16 cellular contexts compared by ENCODE assay signal in the genomic region with DNA sequence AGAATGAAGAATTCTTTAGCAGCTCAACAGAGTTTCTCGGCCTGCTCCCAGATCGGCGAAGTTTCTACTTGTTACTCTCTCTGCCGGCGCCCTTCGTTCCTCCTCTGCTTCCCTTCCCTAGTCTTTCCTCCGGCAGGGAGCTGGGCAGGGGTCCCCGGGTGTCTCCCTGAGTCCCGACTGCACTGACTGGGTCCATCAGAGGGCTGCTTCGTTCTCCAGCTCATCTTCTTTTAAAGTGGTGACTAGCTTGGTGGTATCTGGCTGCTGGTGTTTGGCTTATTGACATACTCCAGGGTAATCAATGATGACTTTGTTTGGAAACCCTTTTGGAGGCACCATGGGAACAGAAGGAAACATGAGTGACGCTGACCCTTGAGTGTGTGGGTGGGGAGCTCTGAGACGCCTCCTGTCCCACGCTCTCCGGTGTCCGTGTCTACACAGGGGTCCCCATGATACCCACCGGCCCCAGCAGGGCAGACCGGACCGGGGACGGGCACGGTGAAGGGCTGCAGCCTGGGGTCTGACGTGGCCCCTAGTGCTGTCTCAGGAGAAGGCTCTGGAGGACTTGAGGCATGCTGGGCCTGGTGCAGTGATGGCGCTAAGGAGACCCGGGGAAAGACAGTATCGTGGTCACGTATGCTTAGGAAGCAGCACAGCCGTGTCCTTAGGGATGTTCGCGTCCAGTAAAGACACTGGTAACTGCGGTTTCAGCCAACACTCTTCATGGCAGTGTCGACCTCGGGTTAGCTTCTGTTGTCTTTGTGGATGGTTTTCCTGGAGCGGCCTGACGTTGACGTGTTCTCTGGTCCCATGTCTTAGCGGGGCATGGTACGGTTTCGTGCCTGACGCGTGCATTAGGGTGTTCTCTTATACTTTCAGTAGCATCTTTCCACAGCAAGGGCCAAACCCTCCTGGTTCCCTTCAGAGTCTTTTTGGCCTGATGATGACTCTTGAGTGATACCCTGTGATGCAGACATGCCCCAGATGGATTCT. TPM values are rescaled to one million over a fixed set of nuclear protein-coding genes. Genes with fewer than 3 reads are reported as not detected.
DNase-seq lines count a peak whose midpoint lies in the region; ATAC-seq and TF ChIP-seq lines count a peak whose summit lies in the region.
"Had no signal": no experiment of that assay in that cellular context is flagged by ENCODE, and none has a peak within 500 bp of the region (broad histone marks: within the 10 kb centered on the region; RNA-seq: fewer than 3 reads in every experiment).

No MANE protein-coding gene starts in this region.

- no peak overlapping the region for H2BK20ac ChIP-seq in IMR-90 (ENCODE audit: low read depth, low read length)

- H3K4me3 ChIP-seq in SK-N-SH (ENCODE audit: low read depth in 2 of 2, low read length in 1 of 2): no peak overlapping the region
- H3K4me3 ChIP-seq in IMR-90 (ENCODE audit: insufficient read depth, low read depth, low read length): no peak overlapping the region
- H3K4me3 ChIP-seq in mammary epithelial cell (replicated peaks in 1 of 3; ENCODE audit: insufficient read depth in 1 of 3, low read depth in 2 of 3, low read length in 3 of 3): no peak overlapping the region
- peak overlapping the region in 1 of 2 donors; percentile 66 for H3K4me3 ChIP-seq in neuronal stem cell (ENCODE audit: low read length in 2 of 2)
- H3K4me3 ChIP-seq: heart left ventricle, thyroid gland had no signal

- H4K8ac ChIP-seq in IMR-90 (ENCODE audit: low read depth in 2 of 2, low read length in 2 of 2) (no peak overlapping the region), neuronal stem cell (ENCODE audit: low read depth, low read length) (no peak overlapping the region)

- H3K9ac ChIP-seq in SK-N-SH (no peak overlapping the region), IMR-90 (ENCODE audit: low read depth, low read length) (no peak overlapping the region), mammary epithelial cell (ENCODE audit: insufficient read depth, low read length) (no peak overlapping the region), neuronal stem cell (ENCODE audit: low read depth, low read length, poor library complexity) (no peak overlapping the region)

- DNase-seq in SK-N-SH (peak; percentile 35), IMR-90 (no peak), mammary epithelial cell (no peak), neuronal stem cell (ENCODE audit: low spot score) (no peak), NCI-H526 (lab: John Stamatoyannopoulos, UW) (no peak), T-helper 2 cell (no peak)
- DNase-seq in activated CD8-positive, alpha-beta memory T cell treated with anti-CD3 and anti-CD28 coated beads, Interleukin-2, amount 50 U/mL, for 4 hours: no peak
- DNase-seq: activated CD4-positive, alpha-beta T cell treated with anti-CD3 and anti-CD28 coated beads, Interleukin-2, amount 50 U/mL, for 48 hours; amniotic stem cell; mesenchymal stem cell; thyroid gland had no signal

- dilution Hi-C loops in IMR-90 (cut with HindIII; ENCODE audit: low sequenced_read_pairs, unreplicated experiment) (no loop called here), mammary epithelial cell (cut with HindIII; ENCODE audit: low sequenced_read_pairs) (no loop called here)

- TF ChIP-seq RAD21 in SK-N-SH (IDR thresholded peaks at IDR 0.05; ENCODE audit: low read length): no peak
- no peak for TF ChIP-seq RAD21 in IMR-90 (IDR thresholded peaks at IDR 0.05; ENCODE audit: low read length)

- H3K36me3 ChIP-seq in SK-N-SH (replicated peaks in 1 of 2; ENCODE audit: control insufficient read depth in 1 of 2, insufficient read depth in 2 of 2, low read length in 1 of 2) (peaks cover 30 to 91% of the 10 kb centered on the region in 2 experiments), IMR-90 (ENCODE audit: control insufficient read depth, insufficient read depth, low read length) (peaks cover 88% of the 10 kb centered on the region), mammary epithelial cell (ENCODE audit: insufficient read depth, low read length) (peaks cover 34% of the 10 kb centered on the region), neuronal stem cell (replicated peaks in 1 of 2; ENCODE audit: control insufficient read depth in 2 of 2, insufficient read depth in 2 of 2, low read length in 2 of 2) (peaks cover 65 to 99% of the 10 kb centered on the region in 2 donors)

- H2AK9ac ChIP-seq in IMR-90 (replicated peaks; ENCODE audit: low read depth, low read length, poor library complexity): no peak overlapping the region

- H3K18ac ChIP-seq in IMR-90 (ENCODE audit: low read depth, low read length) (no peak overlapping the region), neuronal stem cell (ENCODE audit: low read length) (no peak overlapping the region)

- ATAC-seq in SK-N-SH treated with all-trans-retinoic acid at 6 μM for 48 hours: no peak
- ATAC-seq in IMR-90 (ENCODE audit: low read depth): no peak
- ATAC-seq: heart left ventricle; natural killer cell treated with Interleukin-12 subunit alpha and Interleukin-12 subunit beta and Interleukin-15 and Interleukin-18, amount 100 ng/mL, for 72 hours; Panc1 had no signal

- no peak overlapping the region for H3K56ac ChIP-seq in IMR-90 (ENCODE audit: extremely low read depth, insufficient read depth, low read length)

- H4K20me1 ChIP-seq in SK-N-SH (ENCODE audit: insufficient read depth) (peaks cover 6% of the 10 kb centered on the region; the same call in 1 of the 2 replicates), IMR-90 (ENCODE audit: insufficient read depth, low read length) (peaks cover 40% of the 10 kb centered on the region), mammary epithelial cell (ENCODE audit: insufficient read depth, low read length) (no peaks in the 10 kb centered on the region)

- peaks cover 21% of the 10 kb centered on the region for H3K9me1 ChIP-seq in IMR-90 (ENCODE audit: insufficient read depth, low read length)

- H3K27ac ChIP-seq in SK-N-SH (ENCODE audit: low read depth in 2 of 2, low read length in 1 of 2) (no peak overlapping the region; a peak in 1 of 4 replicates), IMR-90 (ENCODE audit: insufficient read depth, low read length) (no peak overlapping the region), mammary epithelial cell (ENCODE audit: insufficient read depth, low read depth, low read length) (no peak overlapping the region), neuronal stem cell (replicated peaks; ENCODE audit: low read length) (no peak overlapping the region)
- H3K27ac ChIP-seq: 22Rv1, thyroid gland had no signal

- H3K23ac ChIP-seq in IMR-90 (ENCODE audit: low read depth, low read length) (no peak overlapping the region), neuronal stem cell (ENCODE audit: low read depth, low read length, poor library complexity) (no peak overlapping the region)

- TF ChIP-seq CTCF in SK-N-SH (IDR thresholded peaks at IDR 0.05) (no peak), IMR-90 (conservative IDR thresholded peaks at IDR 0.05; ENCODE audit: low read depth, low read length) (no peak), mammary epithelial cell (conservative IDR thresholded peaks at IDR 0.05 in 1 of 2, IDR thresholded peaks at IDR 0.05 in 1 of 2; ENCODE audit: extremely low read depth in 1 of 2, insufficient read depth in 1 of 2, low read depth in 1 of 2, low read length in 2 of 2) (no peak)

- CTCF ChIA-PET in SK-N-SH (lab: Yijun Ruan, JAX) (interaction anchor here (1.4 to 2.2 kb wide), 3 partner anchors 45 to 63 kb away, joined by 3 to 6 read pairs (median 3); no protein-coding TSS in a partner anchor), IMR-90 (lab: Yijun Ruan, JAX) (interaction anchor here (0.6 kb wide), 1 partner anchor 1411 kb away, joined by 4 read pairs; no protein-coding TSS in a partner anchor), mammary epithelial cell (lab: Charles Lee; ENCODE audit: low non-redundant PET) (no interaction called here)

- no peak overlapping the region for H3K4ac ChIP-seq in IMR-90 (ENCODE audit: low read depth, low read length)
- H3K4ac ChIP-seq in neuronal stem cell (ENCODE audit: low read length): no peak overlapping the region

- H2AK5ac ChIP-seq in IMR-90 (ENCODE audit: low read depth, low read length): no peak overlapping the region
- H2AK5ac ChIP-seq in neuronal stem cell (ENCODE audit: low read depth, low read length): peak overlapping the region; percentile 17

- H4K5ac ChIP-seq in IMR-90 (ENCODE audit: low read depth, low read length): no peak overlapping the region

- no peak overlapping the region for H2AFZ ChIP-seq in SK-N-SH (ENCODE audit: low read depth)
- H2AFZ ChIP-seq in IMR-90 (replicated peaks; ENCODE audit: low read length, poor library complexity): peak overlapping the region; percentile 10
- H2AFZ ChIP-seq in mammary epithelial cell (ENCODE audit: low read depth, low read length): no peak overlapping the region
- no peak overlapping the region for H2AFZ ChIP-seq in neuronal stem cell (ENCODE audit: low read length)

- peaks cover 3% of the 10 kb centered on the region for H3F3A ChIP-seq in SK-N-SH (replicated peaks; ENCODE audit: insufficient read depth)

- H3K14ac ChIP-seq in IMR-90 (replicated peaks; ENCODE audit: low read depth, low read length) (no peak overlapping the region), neuronal stem cell (ENCODE audit: low read length) (peak overlapping the region; percentile 41)

- no peak overlapping the region for H2BK120ac ChIP-seq in IMR-90 (ENCODE audit: low read depth, low read length)
- H2BK120ac ChIP-seq in neuronal stem cell (ENCODE audit: low read depth, low read length): no peak overlapping the region

- H3K27me3 ChIP-seq in SK-N-SH (ENCODE audit: insufficient read depth): no peaks in the 10 kb centered on the region
- no peaks in the 10 kb centered on the region for H3K27me3 ChIP-seq in IMR-90 (ENCODE audit: control insufficient read depth, insufficient read depth, low read length)
- H3K27me3 ChIP-seq in mammary epithelial cell (ENCODE audit: insufficient read depth, low read length): no peaks in the 10 kb centered on the region
- H3K27me3 ChIP-seq in neuronal stem cell (ENCODE audit: control insufficient read depth in 3 of 3, insufficient read depth in 3 of 3, low read depth in 1 of 3, low read length in 3 of 3): no peaks in the 10 kb centered on the region
- H3K27me3 ChIP-seq: heart left ventricle, thyroid gland had no signal

- no peaks in the 10 kb centered on the region for H3K9me2 ChIP-seq in SK-N-SH

- H2BK15ac ChIP-seq in IMR-90 (ENCODE audit: low read depth, low read length) (no peak overlapping the region), neuronal stem cell (ENCODE audit: low read length) (no peak overlapping the region)

- intact Hi-C loops in IMR-90 (cut with micrococcal nuclease): no loop called here
- intact Hi-C loops in mammary epithelial cell (cut with micrococcal nuclease): loop anchor here (5.0 kb wide), 1 partner anchor 182 kb away; no protein-coding TSS in a partner anchor

- H3K4me1 ChIP-seq in SK-N-SH (ENCODE audit: control insufficient read depth in 1 of 2, insufficient read depth in 2 of 2, low read depth in 1 of 2, low read length in 1 of 2): peaks cover 0 to 17% of the 10 kb centered on the region in 2 experiments; a peak in 2 of 4 replicates
- peaks cover 2% of the 10 kb centered on the region; the same call in 1 of the 2 replicates for H3K4me1 ChIP-seq in IMR-90 (ENCODE audit: control insufficient read depth, insufficient read depth, low read length)
- H3K4me1 ChIP-seq in mammary epithelial cell (ENCODE audit: insufficient read depth, low read length): no peaks in the 10 kb centered on the region
- no peaks in the 10 kb centered on the region for H3K4me1 ChIP-seq in neuronal stem cell (ENCODE audit: control insufficient read depth in 2 of 2, insufficient read depth in 1 of 2, low read depth in 1 of 2, low read length in 2 of 2)

- peaks cover 15% of the 10 kb centered on the region; the same call in 1 of the 2 replicates for H3K79me2 ChIP-seq in SK-N-SH (ENCODE audit: insufficient read depth)
- peaks cover 18% of the 10 kb centered on the region for H3K79me2 ChIP-seq in mammary epithelial cell (ENCODE audit: insufficient read depth, low read length)

- BruUV-seq in IMR-90 (replicated peaks; lab: Mats Ljungman, UMichigan) (no TSS peak), mammary epithelial cell (replicated peaks; lab: Mats Ljungman, UMichigan) (TSS peak; percentile 25)

- H3K4me2 ChIP-seq in SK-N-SH: no peak overlapping the region
- H3K4me2 ChIP-seq in IMR-90 (ENCODE audit: low read depth, low read length): no peak overlapping the region
- no peak overlapping the region for H3K4me2 ChIP-seq in mammary epithelial cell (ENCODE audit: insufficient read depth, low read depth, low read length)
- H3K4me2 ChIP-seq in neuronal stem cell (ENCODE audit: insufficient read depth, low read length, poor library complexity, severe bottlenecking): no peak overlapping the region

- POLR2A ChIA-PET in SK-N-SH (lab: Yijun Ruan, JAX) (interaction anchor here (0.6 kb wide), 1 partner anchor 1119 kb away, joined by 3 read pairs; no protein-coding TSS in a partner anchor), IMR-90 (lab: Charles Lee; ENCODE audit: unreplicated experiment) (no interaction called here)

- in situ Hi-C loops in IMR-90 (cut with MboI; ENCODE audit: low sequenced_read_pairs) (no loop called here), mammary epithelial cell (cut with MboI; ENCODE audit: low sequenced_read_pairs in 2 of 2) (no loop called here)

- H3K9me3 ChIP-seq in SK-N-SH (no peaks in the 10 kb centered on the region), IMR-90 (ENCODE audit: control insufficient read depth, insufficient read depth, low read length) (no peaks in the 10 kb centered on the region), mammary epithelial cell (replicated peaks; ENCODE audit: insufficient read depth, low read length) (no peaks in the 10 kb centered on the region), neuronal stem cell (replicated peaks in 1 of 2; ENCODE audit: control insufficient read depth in 2 of 2, insufficient read depth in 1 of 2, low read depth in 1 of 2, low read length in 2 of 2) (no peaks in the 10 kb centered on the region)
- H3K9me3 ChIP-seq: heart left ventricle, thyroid gland had no signal

- H2BK5ac ChIP-seq in IMR-90 (ENCODE audit: low read depth, low read length, poor library complexity, severe bottlenecking): no peak overlapping the region
- H2BK5ac ChIP-seq in neuronal stem cell (ENCODE audit: low read length): no peak overlapping the region

- H3K79me1 ChIP-seq in IMR-90 (ENCODE audit: low read depth in 1 of 2, low read length in 2 of 2) (peaks cover 10 to 44% of the 10 kb centered on the region in 2 experiments), neuronal stem cell (ENCODE audit: low read depth, low read length) (peaks cover 25% of the 10 kb centered on the region)

- H4K91ac ChIP-seq in IMR-90 (ENCODE audit: insufficient read depth, low read depth, low read length): no peak overlapping the region
- H4K91ac ChIP-seq in neuronal stem cell (ENCODE audit: low read depth, low read length, poor library complexity): no peak overlapping the region

- TF ChIP-seq POLR2A in IMR-90 (IDR thresholded peaks at IDR 0.05; ENCODE audit: low read depth, low read length): no peak

- 91% methylated on average over 38 of the region's 39 CpGs for WGBS in SK-N-SH (ENCODE audit: low lambda C conversion rate)
- 90% methylated on average over 17 of the region's 39 CpGs; no CpG with 5 or more reads in 1 of the 2 experiments for WGBS in IMR-90 (ENCODE audit: extremely low coverage in 2 of 2, insufficient read length in 1 of 2), 2 experiments
- 91% methylated on average over 21 of the region's 39 CpGs for WGBS in mammary epithelial cell (ENCODE audit: low coverage, missing lambda C conversion rate)
- no CpG with 5 or more reads among the region's 39 CpGs for WGBS in neuronal stem cell (ENCODE audit: extremely low coverage in 2 of 2, insufficient read length in 2 of 2, insufficient replicate concordance in 1 of 2), 2 donors

- TF ChIP-seq EP300 in SK-N-SH (IDR thresholded peaks at IDR 0.05; ENCODE audit: borderline replicate concordance in 1 of 2, low read depth in 1 of 2, low read length in 1 of 2): no peak

- no peak overlapping the region for H2BK12ac ChIP-seq in neuronal stem cell (ENCODE audit: low read length)

RNA-seq across cellular contexts. Expression of a gene that starts 23.8 kb away (rescaled TPM):
- 32.4 and 39.8 TPM in 2 replicates for polyA plus RNA-seq in SK-N-SH (2012; rRNA removed)
- 19.9 and 25.5 TPM in 2 replicates for polyA plus RNA-seq in SK-N-SH (2012; cell fraction: cytosol; rRNA removed)
- polyA plus RNA-seq in SK-N-SH (2012; cell fraction: nucleus; rRNA removed): 97.8 and 104 TPM in 2 replicates
- total RNA-seq in IMR-90 (2012; rRNA removed): 9.4 and 10.2 TPM in 2 replicates
- 24.4 and 27.2 TPM in 2 replicates for polyA plus RNA-seq in IMR-90 (2012; rRNA removed)
- polyA plus RNA-seq in IMR-90 (2012; cell fraction: cytosol; rRNA removed): 21.3 and 27.8 TPM in 2 replicates
- 90.8 and 120 TPM in 2 replicates for polyA plus RNA-seq in IMR-90 (2012; cell fraction: nucleus; rRNA removed; ENCODE audit: low replicate concordance)
- 10 to 100 TPM; 18.3 to 27.0 TPM for total RNA-seq in mammary epithelial cell
- 19.5 TPM for polyA plus RNA-seq in mammary epithelial cell
- polyA minus RNA-seq in mammary epithelial cell: 7.5 TPM
- polyA plus RNA-seq in neuronal stem cell (2013, experiment 1 of 2): 18.7 TPM
- 18.2 TPM for polyA plus RNA-seq in neuronal stem cell (2013, experiment 2 of 2)
